ENCODE assay signal across 1 cellular context in genomic region chr2:159667423-159667822, GRCh38.
TF ChIP-seq lines count a peak whose summit lies in the region.

No MANE protein-coding gene starts in this region.

TF ChIP-seq in HEK293, 187 proteins besides CTCF, POLR2A, EP300 and RAD21 (continued from another document):
- TF ChIP-seq REST (tag by site-specific recombination; IDR thresholded peaks at IDR 0.05) (peak; percentile 37; the same call in 1 of the 2 replicates), ZNF654 (tag by site-specific recombination; IDR thresholded peaks at IDR 0.05; ENCODE audit: low read depth) (peak; percentile 19; the same call in 1 of the 2 replicates), ZNF664 (tag by site-specific recombination; IDR thresholded peaks at IDR 0.05) (0 out of 2 replicates have a peak, but pooled peaks have one; percentile 18), ZNF394 (tag by site-specific recombination; IDR thresholded peaks at IDR 0.05; ENCODE audit: borderline replicate concordance) (peak; percentile 87)
